In the genomic region with DNA sequence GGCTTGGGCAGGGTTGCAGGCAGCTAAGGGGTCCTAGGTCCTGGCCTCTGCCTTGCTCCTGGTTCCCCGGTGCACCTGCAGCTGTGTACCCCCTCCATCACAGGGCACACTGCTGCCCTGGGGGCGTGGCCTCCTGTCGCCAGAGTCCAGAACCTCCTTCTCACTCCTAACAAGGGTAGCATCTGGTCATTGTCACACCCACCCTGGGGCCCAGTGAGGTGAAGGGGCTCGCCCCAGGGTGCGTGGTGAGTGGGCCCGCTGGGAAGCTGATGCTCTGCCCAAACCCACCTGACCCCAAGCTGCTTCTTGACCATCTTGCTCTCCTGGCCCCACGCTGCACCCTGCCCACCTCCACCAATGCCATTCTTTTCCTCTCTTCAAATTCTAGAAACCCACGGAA, we compare ENCODE assay signal across 12 cellular contexts. TPM values are rescaled to one million over a fixed set of nuclear protein-coding genes. Genes with fewer than 3 reads are reported as not detected.
DNase-seq lines count a peak whose midpoint lies in the region; ATAC-seq, FAIRE-seq and TF ChIP-seq lines count a peak whose summit lies in the region.
"Had no signal": no experiment of that assay in that cellular context is flagged by ENCODE, and none has a peak within 500 bp of the region (broad histone marks: within the 10 kb centered on the region; RNA-seq: fewer than 3 reads in every experiment).

No MANE protein-coding gene starts in this region.

- no peak overlapping the region for H2AFZ ChIP-seq in neuronal stem cell (ENCODE audit: low read length)

- peak overlapping the region; percentile 62 for H3K18ac ChIP-seq in neuronal stem cell (ENCODE audit: low read length)

- H4K91ac ChIP-seq in neuronal stem cell (ENCODE audit: low read depth, low read length, poor library complexity), result no peak overlapping the region

- H4K8ac ChIP-seq in neuronal stem cell (ENCODE audit: low read depth, low read length), result no peak overlapping the region

- H3K4me1 Mint-ChIP-seq in chondrocyte (ENCODE audit: low read depth), result peaks cover 15% of the 10 kb centered on the region
- H3K4me1 Mint-ChIP-seq: CD14-positive monocyte; CD8-positive, alpha-beta memory T cell had no signal

- TF ChIP-seq CTCF in left ventricle myocardium inferior (IDR thresholded peaks at IDR 0.05; ENCODE audit: borderline replicate concordance), result no peak
- TF ChIP-seq CTCF in chondrocyte (IDR thresholded peaks at IDR 0.05), result no peak

- H3K9ac ChIP-seq in neuronal stem cell (ENCODE audit: low read depth, low read length, poor library complexity), result no peak overlapping the region

- DNase-seq in Right ventricle myocardium inferior (ENCODE audit: missing footprints) (peak; percentile 31), left ventricle myocardium inferior (no peak), neuronal stem cell (ENCODE audit: low spot score) (no peak), DMS114 treated with DMSO at 0.1 percent for 48 hours (lab: John Stamatoyannopoulos, UW; ENCODE audit: unreplicated experiment) (no peak), chondrocyte (ENCODE audit: low spot score) (no peak), GOT3 (lab: John Stamatoyannopoulos, UW) (no peak), frontal cortex (ENCODE audit: low spot score in 2 of 2) (no peak)
- DNase-seq: CD8-positive, alpha-beta memory T cell had no signal

- H3K36me3 Mint-ChIP-seq in chondrocyte (ENCODE audit: low read depth), result no peaks in the 10 kb centered on the region
- H3K36me3 Mint-ChIP-seq: CD14-positive monocyte; CD8-positive, alpha-beta memory T cell had no signal

- H3K27ac ChIP-seq in left ventricle myocardium inferior (replicated peaks) (no peak overlapping the region), cingulate gyrus (ENCODE audit: low read depth, low read length) (peak overlapping the region; percentile 93), neuronal stem cell (replicated peaks; ENCODE audit: low read length) (no peak overlapping the region)
- H3K27ac ChIP-seq: 22Rv1 had no signal

- H3K4ac ChIP-seq in neuronal stem cell (ENCODE audit: low read length), result no peak overlapping the region

- FAIRE-seq in frontal cortex (lab: Jason Lieb, UNC), result no peak

- no peak overlapping the region for H2BK5ac ChIP-seq in neuronal stem cell (ENCODE audit: low read length)

- intact Hi-C loops in Right ventricle myocardium inferior (cut with DNase I), result no loop called here
- intact Hi-C loops in left ventricle myocardium inferior (cut with micrococcal nuclease), result no loop called here

- peak overlapping the region; percentile 22 for H2AK5ac ChIP-seq in neuronal stem cell (ENCODE audit: low read depth, low read length)

- no peak overlapping the region for H3K4me3 Mint-ChIP-seq in chondrocyte (ENCODE audit: unreplicated experiment)
- H3K4me3 Mint-ChIP-seq: CD8-positive, alpha-beta memory T cell had no signal

- H2BK12ac ChIP-seq in neuronal stem cell (ENCODE audit: low read length), result no peak overlapping the region

- H3K9me3 ChIP-seq in left ventricle myocardium inferior (replicated peaks) (no peaks in the 10 kb centered on the region), neuronal stem cell (replicated peaks in 1 of 2; ENCODE audit: control insufficient read depth in 2 of 2, insufficient read depth in 1 of 2, low read depth in 1 of 2, low read length in 2 of 2) (no peaks in the 10 kb centered on the region)

- no peaks in the 10 kb centered on the region for H3K27me3 Mint-ChIP-seq in chondrocyte (ENCODE audit: low read depth)

- no peak overlapping the region for H3K4me2 ChIP-seq in neuronal stem cell (ENCODE audit: insufficient read depth, low read length, poor library complexity, severe bottlenecking)

- ATAC-seq in Right ventricle myocardium inferior, result no peak

- no peak overlapping the region for H3K4me3 ChIP-seq in left ventricle myocardium inferior
- H3K4me3 ChIP-seq in neuronal stem cell (ENCODE audit: low read length in 2 of 2), result no peak overlapping the region

- no peak overlapping the region for H3K27ac Mint-ChIP-seq in chondrocyte (ENCODE audit: unreplicated experiment)
- H3K27ac Mint-ChIP-seq: CD14-positive monocyte; CD8-positive, alpha-beta memory T cell had no signal

- H3K9me3 Mint-ChIP-seq in chondrocyte (ENCODE audit: low read depth), result peaks cover 24% of the 10 kb centered on the region

- H3K36me3 ChIP-seq in left ventricle myocardium inferior (no peaks in the 10 kb centered on the region), neuronal stem cell (replicated peaks in 1 of 2; ENCODE audit: control insufficient read depth in 2 of 2, insufficient read depth in 2 of 2, low read length in 2 of 2) (no peaks in the 10 kb centered on the region)

- WGBS in neuronal stem cell (ENCODE audit: extremely low coverage in 2 of 2, insufficient read length in 2 of 2, insufficient replicate concordance in 1 of 2), 2 donors, result no CpG with 5 or more reads among the region's 8 CpGs

- H3K79me1 ChIP-seq in neuronal stem cell (ENCODE audit: low read depth, low read length), result no peaks in the 10 kb centered on the region

- peak overlapping the region; percentile 46 for H3K23ac ChIP-seq in neuronal stem cell (ENCODE audit: low read depth, low read length, poor library complexity)

- peak overlapping the region; percentile 9 for H3K14ac ChIP-seq in neuronal stem cell (ENCODE audit: low read length)

- H2BK15ac ChIP-seq in neuronal stem cell (ENCODE audit: low read length), result peak overlapping the region; percentile 34

- no peak overlapping the region for H2BK120ac ChIP-seq in neuronal stem cell (ENCODE audit: low read depth, low read length)

- H3K4me1 ChIP-seq in left ventricle myocardium inferior (no peaks in the 10 kb centered on the region), neuronal stem cell (ENCODE audit: control insufficient read depth in 2 of 2, insufficient read depth in 1 of 2, low read depth in 1 of 2, low read length in 2 of 2) (peaks cover 0 to 9% of the 10 kb centered on the region in 2 donors)

- H3K27me3 ChIP-seq in left ventricle myocardium inferior (ENCODE audit: low read depth) (peaks cover 95% of the 10 kb centered on the region), neuronal stem cell (ENCODE audit: control insufficient read depth in 3 of 3, insufficient read depth in 3 of 3, low read depth in 1 of 3, low read length in 3 of 3) (no peaks in the 10 kb centered on the region)

RNA-seq across cellular contexts. Expression of a gene that starts 44.5 kb away (rescaled TPM):
- total RNA-seq in Right ventricle myocardium inferior (not detected), left ventricle myocardium inferior (0.16 TPM), chondrocyte (0.73 TPM in 1 of 3 replicates, not detected in the others), frontal cortex (16.7 TPM)
- 0.32 TPM for polyA plus RNA-seq in neuronal stem cell (2013, experiment 1 of 2)
- 0.42 TPM for polyA plus RNA-seq in neuronal stem cell (2013, experiment 2 of 2)
- total RNA-seq: A673; CD8-positive, alpha-beta memory T cell had no signal
- polyA plus RNA-seq: CD14-positive monocyte; CD8-positive, alpha-beta memory T cell had no signal

Comparison
In these comparisons a context has a peak if more than half of its experiments do, and no peak if none do; other contexts are left out.
1. RNA of a gene that starts 44.5 kb away (total RNA-seq): 16.7 TPM in frontal cortex (single experiment); 0.16 TPM in left ventricle myocardium inferior (single experiment), 0.73 TPM in chondrocyte and not detected in Right ventricle myocardium inferior (single experiment); every median in the first group is over 10 times any median in the second.